Comparison of ENCODE assay signal across 11 cellular contexts in genomic region chr2:158936978-158937377, GRCh38. TPM values are rescaled to one million over a fixed set of nuclear protein-coding genes. Genes with fewer than 3 reads are reported as not detected.
DNase-seq lines count a peak whose midpoint lies in the region; ATAC-seq, FAIRE-seq and TF ChIP-seq lines count a peak whose summit lies in the region.
"Had no signal": no experiment of that assay in that cellular context is flagged by ENCODE, and none has a peak within 500 bp of the region (broad histone marks: within the 10 kb centered on the region; RNA-seq: fewer than 3 reads in every experiment).

No MANE protein-coding gene starts in this region.

- H3K79me2 ChIP-seq in endothelial cell of umbilical vein (ENCODE audit: control insufficient read depth, insufficient read depth, low read length), result no peaks in the 10 kb centered on the region

- H4K20me1 ChIP-seq in IMR-90 (ENCODE audit: insufficient read depth, low read length) (no peaks in the 10 kb centered on the region), endothelial cell of umbilical vein (replicated peaks; ENCODE audit: control insufficient read depth, extremely low read depth, insufficient read depth, low read length) (no peaks in the 10 kb centered on the region)

- H2BK5ac ChIP-seq in IMR-90 (ENCODE audit: low read depth, low read length, poor library complexity, severe bottlenecking), result peak overlapping the region; percentile 9

- in situ Hi-C loops in IMR-90 (cut with MboI; ENCODE audit: low sequenced_read_pairs), result no loop called here

- no peaks in the 10 kb centered on the region for H3K36me3 ChIP-seq in IMR-90 (ENCODE audit: control insufficient read depth, insufficient read depth, low read length)
- H3K36me3 ChIP-seq in endothelial cell of umbilical vein (ENCODE audit: control insufficient read depth in 2 of 2, extremely low read depth in 1 of 2, insufficient read depth in 2 of 2, low read length in 2 of 2), result no peaks in the 10 kb centered on the region
- no peaks in the 10 kb centered on the region for H3K36me3 ChIP-seq in lower lobe of right lung
- no peaks in the 10 kb centered on the region for H3K36me3 ChIP-seq in WERI-Rb-1

- dilution Hi-C loops in IMR-90 (cut with HindIII; ENCODE audit: low sequenced_read_pairs, unreplicated experiment) (no loop called here), endothelial cell of umbilical vein (cut with MboI; ENCODE audit: extremely low pct_ligation_motif_present, low sequenced_read_pairs) (no loop called here)

- H3K27ac ChIP-seq in IMR-90 (ENCODE audit: insufficient read depth, low read length) (no peak overlapping the region), endothelial cell of umbilical vein (ENCODE audit: insufficient read depth, low read depth, low read length) (peak overlapping the region; percentile 87), lower lobe of right lung (peak overlapping the region; percentile 63), WERI-Rb-1 (no peak overlapping the region)

- no peak overlapping the region for H3K4me3 Mint-ChIP-seq in activated T-helper 1 cell treated with anti-CD3 and anti-CD28 coated beads, Interleukin-12 subunit alpha, Interleukin-12 subunit beta, Interleukin-2, Interleukin-4 antibody, amounts not matched to agents 30 ng/mL and 10 ng/mL and 1 ng/mL, durations not matched to agents 14 hours and 24 hours and 36 hours
- H3K4me3 Mint-ChIP-seq: CD4-positive, CD25-positive, alpha-beta regulatory T cell had no signal

- BruUV-seq in IMR-90 (replicated peaks; lab: Mats Ljungman, UMichigan) (no TSS peak), endothelial cell of umbilical vein (replicated peaks; lab: Mats Ljungman, UMichigan) (no TSS peak)

- no peak overlapping the region for H3K23ac ChIP-seq in IMR-90 (ENCODE audit: low read depth, low read length)

- peak; percentile 100 for FAIRE-seq in endothelial cell of umbilical vein (lab: Jason Lieb, UNC)

- H2BK15ac ChIP-seq in IMR-90 (ENCODE audit: low read depth, low read length), result 0 out of 3 replicates have a peak overlapping the region, but pooled peaks have one; percentile 31

- 0 out of 2 replicates have a peak overlapping the region, but pooled peaks have one; percentile 17 for H4K91ac ChIP-seq in IMR-90 (ENCODE audit: insufficient read depth, low read depth, low read length)

- POLR2A ChIA-PET in IMR-90 (lab: Charles Lee; ENCODE audit: unreplicated experiment) (no interaction called here), endothelial cell of umbilical vein (lab: Charles Lee) (interaction anchor here (1.0 kb wide), 1 partner anchor 33 kb away, joined by 3 read pairs; no protein-coding TSS in a partner anchor)

- peak; percentile 85 for DNase-seq in AG08395 (ENCODE audit: low spot score)
- peak; percentile 95 for DNase-seq in IMR-90
- peak; percentile 99 for DNase-seq in endothelial cell of umbilical vein (ENCODE audit: low read depth, low spot score)
- DNase-seq in lower lobe of right lung, result no peak
- DNase-seq in WERI-Rb-1, result no peak
- DNase-seq in effector CD8-positive, alpha-beta T cell (lab: John Stamatoyannopoulos, UW), result no peak
- DNase-seq in activated T-helper 1 cell treated with anti-CD3 and anti-CD28 coated beads, Interleukin-12 subunit alpha, Interleukin-12 subunit beta, Interleukin-2, Interleukin-4 antibody, amounts not matched to agents 30 ng/mL and 10 ng/mL and 1 ng/mL, durations not matched to agents 14 hours and 24 hours and 36 hours (ENCODE audit: low spot score), result no peak
- no peak for DNase-seq in NCI-H82 (lab: John Stamatoyannopoulos, UW)
- DNase-seq: activated T-cell treated with anti-CD3 and anti-CD28 coated beads for 4 hours; CD4-positive, CD25-positive, alpha-beta regulatory T cell; NCI-H187 treated with DMSO at 0.1 percent for 48 hours had no signal

- no peaks in the 10 kb centered on the region for H3K36me3 Mint-ChIP-seq in activated T-helper 1 cell treated with anti-CD3 and anti-CD28 coated beads, Interleukin-12 subunit alpha, Interleukin-12 subunit beta, Interleukin-2, Interleukin-4 antibody, amounts not matched to agents 30 ng/mL and 10 ng/mL and 1 ng/mL, durations not matched to agents 14 hours and 24 hours and 36 hours (ENCODE audit: low read depth)
- H3K36me3 Mint-ChIP-seq: CD4-positive, CD25-positive, alpha-beta regulatory T cell had no signal

- H3K27me3 ChIP-seq in IMR-90 (ENCODE audit: control insufficient read depth, insufficient read depth, low read length), result no peaks in the 10 kb centered on the region
- no peaks in the 10 kb centered on the region for H3K27me3 ChIP-seq in endothelial cell of umbilical vein (ENCODE audit: control insufficient read depth in 2 of 2, insufficient read depth in 2 of 2, low read length in 2 of 2)
- H3K27me3 ChIP-seq in lower lobe of right lung (ENCODE audit: low read depth), result no peaks in the 10 kb centered on the region
- H3K27me3 ChIP-seq in WERI-Rb-1 (ENCODE audit: insufficient read depth, low read depth, severe bottlenecking), result no peaks in the 10 kb centered on the region

- H3K9me3 Mint-ChIP-seq in activated T-helper 1 cell treated with anti-CD3 and anti-CD28 coated beads, Interleukin-12 subunit alpha, Interleukin-12 subunit beta, Interleukin-2, Interleukin-4 antibody, amounts not matched to agents 30 ng/mL and 10 ng/mL and 1 ng/mL, durations not matched to agents 14 hours and 24 hours and 36 hours, result no peaks in the 10 kb centered on the region
- H3K9me3 Mint-ChIP-seq: CD4-positive, CD25-positive, alpha-beta regulatory T cell had no signal

- CTCF ChIA-PET in IMR-90 (lab: Yijun Ruan, JAX) (interaction anchor here (0.6 kb wide), 1 partner anchor 169 kb away, joined by 3 read pairs; no protein-coding TSS in a partner anchor), endothelial cell of umbilical vein (lab: Charles Lee) (interaction anchor here (1.1 kb wide), 1 partner anchor 182 kb away, joined by 4 read pairs; no protein-coding TSS in a partner anchor)

- no peaks in the 10 kb centered on the region for H3K27me3 Mint-ChIP-seq in activated T-helper 1 cell treated with anti-CD3 and anti-CD28 coated beads, Interleukin-12 subunit alpha, Interleukin-12 subunit beta, Interleukin-2, Interleukin-4 antibody, amounts not matched to agents 30 ng/mL and 10 ng/mL and 1 ng/mL, durations not matched to agents 14 hours and 24 hours and 36 hours (ENCODE audit: insufficient read depth)

- H3K18ac ChIP-seq in IMR-90 (ENCODE audit: low read depth, low read length), result no peak overlapping the region

- H2AFZ ChIP-seq in IMR-90 (replicated peaks; ENCODE audit: low read length, poor library complexity), result peak overlapping the region; percentile 71
- peak overlapping the region; percentile 58 for H2AFZ ChIP-seq in endothelial cell of umbilical vein (ENCODE audit: low read depth, low read length)

- peak overlapping the region in 1 of 2 experiments; percentile 29; a peak in 1 of 4 replicates for H4K8ac ChIP-seq in IMR-90 (ENCODE audit: low read depth in 2 of 2, low read length in 2 of 2)

- no peak overlapping the region for H3K56ac ChIP-seq in IMR-90 (ENCODE audit: extremely low read depth, insufficient read depth, low read length)

- H2AK5ac ChIP-seq in IMR-90 (ENCODE audit: low read depth, low read length), result no peak overlapping the region; the same call in 1 of the 2 replicates

- H3K9ac ChIP-seq in IMR-90 (ENCODE audit: low read depth, low read length) (no peak overlapping the region), endothelial cell of umbilical vein (replicated peaks; ENCODE audit: extremely low read depth, insufficient read depth, low read length) (peak overlapping the region; percentile 53)

- H3K4me3 ChIP-seq in IMR-90 (ENCODE audit: insufficient read depth, low read depth, low read length), result no peak overlapping the region
- no peak overlapping the region for H3K4me3 ChIP-seq in endothelial cell of umbilical vein (replicated peaks in 1 of 3; ENCODE audit: insufficient read depth in 1 of 3, low read depth in 1 of 3, low read length in 3 of 3)
- no peak overlapping the region for H3K4me3 ChIP-seq in lower lobe of right lung
- H3K4me3 ChIP-seq in WERI-Rb-1 (ENCODE audit: low read depth, low read length), result no peak overlapping the region

- peak overlapping the region; percentile 47; the same call in 1 of the 2 replicates for H3K4ac ChIP-seq in IMR-90 (ENCODE audit: low read depth, low read length)

- H3K14ac ChIP-seq in IMR-90 (replicated peaks; ENCODE audit: low read depth, low read length), result peak overlapping the region; percentile 69

- H3K4me1 ChIP-seq in IMR-90 (ENCODE audit: control insufficient read depth, insufficient read depth, low read length) (peaks cover 4% of the 10 kb centered on the region; the same call in 1 of the 2 replicates), endothelial cell of umbilical vein (ENCODE audit: control insufficient read depth, extremely low read depth, insufficient read depth, low read length) (peaks cover 18% of the 10 kb centered on the region), lower lobe of right lung (no peaks in the 10 kb centered on the region)

- peak; percentile 93 for ATAC-seq in IMR-90 (ENCODE audit: low read depth)
- ATAC-seq in lower lobe of right lung, result peak; percentile 87 to 88

- TF ChIP-seq POLR2A in IMR-90 (IDR thresholded peaks at IDR 0.05; ENCODE audit: low read depth, low read length) (no peak), endothelial cell of umbilical vein (IDR thresholded peaks at IDR 0.05; ENCODE audit: low read depth, low read length) (no peak)

- H3K79me1 ChIP-seq in IMR-90 (ENCODE audit: low read depth in 1 of 2, low read length in 2 of 2), result no peaks in the 10 kb centered on the region

- H4K5ac ChIP-seq in IMR-90 (ENCODE audit: low read depth, low read length), result no peak overlapping the region

- H2BK20ac ChIP-seq in IMR-90 (ENCODE audit: low read depth, low read length), result peak overlapping the region; percentile 64; the same call in 1 of the 2 replicates

- H3K9me3 ChIP-seq in IMR-90 (ENCODE audit: control insufficient read depth, insufficient read depth, low read length), result 0 out of 2 replicates have a peak, but pooled peaks cover 2% of the 10 kb centered on the region
- no peaks in the 10 kb centered on the region for H3K9me3 ChIP-seq in endothelial cell of umbilical vein (replicated peaks; ENCODE audit: control insufficient read depth, insufficient read depth, low read length)
- H3K9me3 ChIP-seq in lower lobe of right lung, result no peaks in the 10 kb centered on the region
- H3K9me3 ChIP-seq in WERI-Rb-1 (ENCODE audit: severe bottlenecking), result no peaks in the 10 kb centered on the region

- peak overlapping the region; percentile 83 for H2BK120ac ChIP-seq in IMR-90 (ENCODE audit: low read depth, low read length)

- H2AK9ac ChIP-seq in IMR-90 (replicated peaks; ENCODE audit: low read depth, low read length, poor library complexity), result no peak overlapping the region

- intact Hi-C loops in IMR-90 (cut with micrococcal nuclease) (no loop called here), endothelial cell of umbilical vein (cut with micrococcal nuclease) (loop anchor here (1.0 kb wide), 4 partner anchors 17 to 181 kb away; partner anchors contain the start of gene TANC1), lower lobe of right lung (cut with DNase I) (no loop called here)
- intact Hi-C loops in activated T-helper 1 cell treated with anti-CD3 and anti-CD28 coated beads, Interleukin-12 subunit alpha, Interleukin-12 subunit beta, Interleukin-2, Interleukin-4 antibody, amounts not matched to agents 30 ng/mL and 10 ng/mL and 1 ng/mL, durations not matched to agents 14 hours and 24 hours and 36 hours (cut with micrococcal nuclease), result no loop called here

- H3K27ac Mint-ChIP-seq in activated T-helper 1 cell treated with anti-CD3 and anti-CD28 coated beads, Interleukin-12 subunit alpha, Interleukin-12 subunit beta, Interleukin-2, Interleukin-4 antibody, amounts not matched to agents 30 ng/mL and 10 ng/mL and 1 ng/mL, durations not matched to agents 14 hours and 24 hours and 36 hours, result no peak overlapping the region
- H3K27ac Mint-ChIP-seq: CD4-positive, CD25-positive, alpha-beta regulatory T cell had no signal

- TF ChIP-seq CTCF in IMR-90 (conservative IDR thresholded peaks at IDR 0.05; ENCODE audit: low read depth, low read length) (no peak), endothelial cell of umbilical vein (IDR thresholded peaks at IDR 0.05; ENCODE audit: extremely low read depth in 1 of 2, insufficient read depth in 1 of 2, low read depth in 1 of 2, low read length in 2 of 2) (no peak), lower lobe of right lung (IDR thresholded peaks at IDR 0.05) (no peak), WERI-Rb-1 (IDR thresholded peaks at IDR 0.05; ENCODE audit: low read depth, low read length) (no peak)

- 100% methylated on average over 1 of the region's 2 CpGs; no CpG with 5 or more reads in 1 of the 2 experiments for WGBS in IMR-90 (ENCODE audit: extremely low coverage in 2 of 2, insufficient read length in 1 of 2), 2 experiments

- TF ChIP-seq RAD21 in IMR-90 (IDR thresholded peaks at IDR 0.05; ENCODE audit: low read length), result no peak

- H3K4me1 Mint-ChIP-seq in activated T-helper 1 cell treated with anti-CD3 and anti-CD28 coated beads, Interleukin-12 subunit alpha, Interleukin-12 subunit beta, Interleukin-2, Interleukin-4 antibody, amounts not matched to agents 30 ng/mL and 10 ng/mL and 1 ng/mL, durations not matched to agents 14 hours and 24 hours and 36 hours (ENCODE audit: low read depth), result no peaks in the 10 kb centered on the region
- H3K4me1 Mint-ChIP-seq: CD4-positive, CD25-positive, alpha-beta regulatory T cell had no signal

- H3K9me1 ChIP-seq in IMR-90 (ENCODE audit: insufficient read depth, low read length) (0 out of 2 replicates have a peak, but pooled peaks cover 5% of the 10 kb centered on the region), endothelial cell of umbilical vein (replicated peaks; ENCODE audit: control insufficient read depth, extremely low read depth, insufficient read depth, low read length) (no peaks in the 10 kb centered on the region)

- peak overlapping the region; percentile 11; the same call in 1 of the 2 replicates for H3K4me2 ChIP-seq in IMR-90 (ENCODE audit: low read depth, low read length)
- peak overlapping the region; percentile 56 for H3K4me2 ChIP-seq in endothelial cell of umbilical vein (ENCODE audit: insufficient read depth, low read length)

RNA-seq across cellular contexts. Expression of gene TANC1, which starts 31.5 kb away (rescaled TPM):
- total RNA-seq in IMR-90 (2012; rRNA removed) (12.8 and 12.9 TPM in 2 replicates), endothelial cell of umbilical vein (86.3 and 99.4 TPM in 2 replicates), lower lobe of right lung (39.5 TPM)
- polyA plus RNA-seq in IMR-90 (2012; rRNA removed) (10.1 and 10.2 TPM in 2 replicates), endothelial cell of umbilical vein (52.2 and 58.9 TPM in 2 replicates)
- 3.6 and 5.0 TPM in 2 replicates for polyA plus RNA-seq in IMR-90 (2012; cell fraction: cytosol; rRNA removed)
- polyA plus RNA-seq in IMR-90 (2012; cell fraction: nucleus; rRNA removed; ENCODE audit: low replicate concordance), result 27.3 and 53.0 TPM in 2 replicates
- polyA plus RNA-seq in endothelial cell of umbilical vein (2011; cell fraction: cytosol; rRNA removed), result 38.4 and 43.3 TPM in 2 replicates
- 342 and 357 TPM in 2 replicates for polyA plus RNA-seq in endothelial cell of umbilical vein (2011; cell fraction: nucleus; rRNA removed)
- polyA plus RNA-seq in endothelial cell of umbilical vein (2012), result 36.0 and 42.9 TPM in 2 replicates
- polyA minus RNA-seq in endothelial cell of umbilical vein, result 200 and 209 TPM in 2 replicates
- 28.9 TPM for polyA minus RNA-seq in endothelial cell of umbilical vein (2011; cell fraction: cytosol; rRNA and poly(A)+ RNA removed)
- polyA minus RNA-seq in endothelial cell of umbilical vein (2011; cell fraction: nucleus; rRNA and poly(A)+ RNA removed), result 300 and 392 TPM in 2 replicates
- total RNA-seq in activated T-helper 1 cell treated with anti-CD3 and anti-CD28 coated beads, Interleukin-12 subunit alpha, Interleukin-12 subunit beta, Interleukin-2, Interleukin-4 antibody, amounts not matched to agents 30 ng/mL and 10 ng/mL and 1 ng/mL, durations not matched to agents 14 hours and 24 hours and 36 hours, result 0.37 and 0.47 TPM in 2 replicates

Comparison
In these comparisons a context has a peak if more than half of its experiments do, and no peak if none do; other contexts are left out.
1. DNase-seq: peak in AG08395 (single experiment), IMR-90 (single experiment) and endothelial cell of umbilical vein (single experiment); none in lower lobe of right lung (single experiment), WERI-Rb-1 (single experiment), effector CD8-positive, alpha-beta T cell (single experiment), activated T-helper 1 cell treated with anti-CD3 and anti-CD28 coated beads, Interleukin-12 subunit alpha, Interleukin-12 subunit beta, Interleukin-2, Interleukin-4 antibody, amounts not matched to agents 30 ng/mL and 10 ng/mL and 1 ng/mL, durations not matched to agents 14 hours and 24 hours and 36 hours (single experiment) and NCI-H82 (single experiment).
2. H3K27ac ChIP-seq: peak in endothelial cell of umbilical vein (single experiment) and lower lobe of right lung (single experiment); none in IMR-90 (single experiment) and WERI-Rb-1 (single experiment).